ENCODE assay signal across 20 cellular contexts in the genomic region with DNA sequence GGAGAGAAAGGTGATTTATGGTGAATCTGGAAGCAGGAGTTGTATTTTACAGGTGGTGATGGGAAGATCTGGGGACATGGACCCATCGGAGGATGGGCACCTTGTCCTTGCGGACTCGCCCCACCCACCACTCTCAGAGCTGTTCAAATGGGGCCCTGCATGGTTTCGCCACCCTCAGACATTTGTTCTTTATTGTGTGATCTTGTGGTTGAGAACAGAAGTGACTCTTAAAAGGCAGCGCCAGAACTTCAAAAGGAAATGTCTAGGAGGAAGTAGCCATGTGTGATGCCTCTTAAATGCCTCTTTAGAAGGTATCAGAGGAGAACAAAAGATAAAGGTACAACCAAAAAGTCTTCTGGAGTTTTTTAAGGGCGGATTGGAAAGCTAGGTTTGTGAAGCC.
DNase-seq lines count a peak whose midpoint lies in the region; ATAC-seq, FAIRE-seq and TF ChIP-seq lines count a peak whose summit lies in the region.
"Had no signal": no experiment of that assay in that cellular context is flagged by ENCODE, and none has a peak within 500 bp of the region (broad histone marks: within the 10 kb centered on the region; RNA-seq: fewer than 3 reads in every experiment).

No MANE protein-coding gene starts in this region.

- ATAC-seq in HG02798 (IDR thresholded peaks at IDR 0.05; ENCODE audit: poor library complexity, unreplicated experiment) (peak; percentile 46), GM19023 (IDR thresholded peaks at IDR 0.05; ENCODE audit: unreplicated experiment) (no peak)
- ATAC-seq: activated T-helper 17 cell treated with anti-CD3 and anti-CD28 coated beads, Interleukin-2, amount 50 U/mL, for 72 hours; body of pancreas had no signal

- H3K4me1 ChIP-seq in testis: peaks cover 38% of the 10 kb centered on the region

- H3K9me3 ChIP-seq in testis: no peaks in the 10 kb centered on the region
- H3K9me3 ChIP-seq: body of pancreas had no signal

- intact Hi-C loops in testis (cut with DNase I; ENCODE audit: low total_unique reads): no loop called here

- DNase-seq in GM12892 (ENCODE audit: insufficient read length) (no peak), SKM-1 treated with dmso at 0.1 percent for 144 hours (lab: John Stamatoyannopoulos, UW; ENCODE audit: unreplicated experiment) (peak; percentile 0), testis (no peak), mesenteric fat pad (ENCODE audit: low spot score) (no peak)
- no peak for DNase-seq in activated effector memory CD4-positive, alpha-beta T cell treated with Interleukin-2 at 50 U/mL for 16 hours
- DNase-seq: activated CD4-positive, alpha-beta T cell treated with anti-CD3 and anti-CD28 coated beads for 48 hours; body of pancreas; CD4-positive, alpha-beta T cell; endodermal cell; H7; kidney glomerular epithelial cell; midbrain; NCI-H1105 treated with DMSO at 0.1 percent for 48 hours; NCI-H2081; NCI-H510A treated with DMSO at 0.1 percent for 48 hours; nephron progenitor cell had no signal

- H3K27me3 ChIP-seq in testis: no peaks in the 10 kb centered on the region
- H3K27me3 ChIP-seq: body of pancreas had no signal

- no peaks in the 10 kb centered on the region for H3K36me3 ChIP-seq in testis (ENCODE audit: low read depth, missing control alignments)

- H3K4me3 ChIP-seq in testis: no peak overlapping the region
- H3K4me3 ChIP-seq: body of pancreas had no signal

- FAIRE-seq in GM12892 (lab: Jason Lieb, UNC): peak; percentile 5
- FAIRE-seq: TTC549 had no signal

- TF ChIP-seq CTCF in testis (IDR thresholded peaks at IDR 0.05): no peak

- no peak for TF ChIP-seq POLR2A in GM12892 (IDR thresholded peaks at IDR 0.05; ENCODE audit: low read depth, low read length)
- TF ChIP-seq POLR2A in testis (IDR thresholded peaks at IDR 0.05): no peak

- 93 to 96% methylated on average over 6 of the region's 6 CpGs for WGBS in testis, 2 donors

- H3K27ac ChIP-seq in testis: peak overlapping the region; percentile 67 to 69
- H3K27ac ChIP-seq: body of pancreas had no signal
